12 cellular contexts compared by ENCODE assay signal in the genomic region with DNA sequence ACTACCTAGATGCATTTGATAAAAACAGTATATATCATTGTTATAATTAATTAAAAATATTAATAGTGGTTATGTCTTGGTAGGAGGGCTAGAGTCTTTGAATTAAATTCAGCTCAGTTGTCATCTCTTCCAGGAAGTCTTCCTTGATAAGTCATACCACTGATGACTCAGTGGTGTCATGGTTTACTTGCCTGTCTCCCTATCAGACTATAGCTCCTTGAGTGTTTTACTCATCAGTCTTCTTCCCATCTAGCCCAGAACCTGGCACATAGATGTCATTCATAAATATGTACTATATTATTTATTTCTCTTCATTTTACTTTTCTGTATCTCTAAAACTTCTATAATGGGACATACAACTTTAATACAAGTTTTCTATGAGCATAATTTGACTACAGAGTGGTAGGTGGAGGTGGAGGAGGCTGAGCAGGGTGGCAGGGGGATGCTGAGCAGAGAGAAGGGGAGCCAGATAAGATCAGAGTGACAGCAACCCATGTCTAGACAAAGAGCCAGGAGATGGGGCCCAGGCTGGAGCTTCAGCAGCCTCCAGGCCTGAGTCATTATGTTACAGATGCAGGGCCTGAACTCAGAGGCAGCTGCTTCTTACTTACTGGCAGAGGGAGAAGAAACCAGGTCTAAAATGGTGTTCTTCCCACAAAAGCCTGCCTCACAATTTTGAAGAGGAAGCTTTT.
DNase-seq lines count a peak whose midpoint lies in the region; ATAC-seq and TF ChIP-seq lines count a peak whose summit lies in the region.
"Had no signal": no experiment of that assay in that cellular context is flagged by ENCODE, and none has a peak within 500 bp of the region (broad histone marks: within the 10 kb centered on the region; RNA-seq: fewer than 3 reads in every experiment).

No MANE protein-coding gene starts in this region.

- H3K4me3 ChIP-seq in fibroblast of lung (replicated peaks in 1 of 4; ENCODE audit: control extremely low read depth in 1 of 4, insufficient read depth in 1 of 4, low read depth in 3 of 4, low read length in 4 of 4): no peak overlapping the region
- H3K4me3 ChIP-seq: right atrium auricular region had no signal

- TF ChIP-seq CTCF in fibroblast of lung (conservative IDR thresholded peaks at IDR 0.05 in 1 of 2, IDR thresholded peaks at IDR 0.05 in 1 of 2; ENCODE audit: low read depth in 1 of 2, low read length in 2 of 2): no peak

- no peaks in the 10 kb centered on the region for H3K27me3 Mint-ChIP-seq in activated CD4-positive, alpha-beta memory T cell treated with anti-CD3 and anti-CD28 coated beads, Interleukin-2, amount 10 ng/mL, durations not matched to agents 7 days and 5 days
- no peaks in the 10 kb centered on the region for H3K27me3 Mint-ChIP-seq in naive thymus-derived CD8-positive, alpha-beta T cell

- peaks cover 42% of the 10 kb centered on the region for H3K4me1 Mint-ChIP-seq in activated CD4-positive, alpha-beta memory T cell treated with anti-CD3 and anti-CD28 coated beads, Interleukin-2, amount 10 ng/mL, durations not matched to agents 7 days and 5 days
- H3K4me1 Mint-ChIP-seq in naive thymus-derived CD8-positive, alpha-beta T cell: peaks cover 0 to 3% (median under 1%) of the 10 kb centered on the region in 4 donors

- POLR2A ChIA-PET in activated CD4-positive, alpha-beta memory T cell treated with anti-CD3 and anti-CD28 coated beads, Interleukin-2, amount 10 ng/mL, durations not matched to agents 7 days and 5 days (lab: Charles Lee): interaction anchor here (1.1 kb wide), 1 partner anchor 38 kb away, joined by 3 read pairs; no protein-coding TSS in a partner anchor
- POLR2A ChIA-PET in naive thymus-derived CD8-positive, alpha-beta T cell (lab: Charles Lee): no interaction called here

- no peak for ATAC-seq in naive thymus-derived CD8-positive, alpha-beta T cell
- ATAC-seq in GM18870 (IDR thresholded peaks at IDR 0.05; ENCODE audit: unreplicated experiment) (no peak), GM18519 (IDR thresholded peaks at IDR 0.05; ENCODE audit: low FRiP score, unreplicated experiment) (no peak)

- H3K4me2 ChIP-seq in fibroblast of lung (ENCODE audit: extremely low read depth, insufficient read depth, low read length): no peak overlapping the region

- H3K4me1 ChIP-seq in fibroblast of lung (ENCODE audit: control insufficient read depth, extremely low read depth, insufficient read depth, low read length): peaks cover 8% of the 10 kb centered on the region

- no peaks in the 10 kb centered on the region for H3K27me3 ChIP-seq in fibroblast of lung (ENCODE audit: control insufficient read depth, insufficient read depth, low read length)
- H3K27me3 ChIP-seq: right atrium auricular region had no signal

- H3K36me3 ChIP-seq in fibroblast of lung (ENCODE audit: control insufficient read depth, insufficient read depth, low read length): no peaks in the 10 kb centered on the region
- H3K36me3 ChIP-seq: right atrium auricular region had no signal

- no peak overlapping the region for H2AFZ ChIP-seq in fibroblast of lung (ENCODE audit: low read length)

- peak; percentile 74 for DNase-seq in activated CD4-positive, alpha-beta T cell treated with anti-CD3 and anti-CD28 coated beads for 48 hours
- no peak for DNase-seq in activated CD4-positive, alpha-beta T cell treated with anti-CD3 and anti-CD28 coated beads, Interleukin-2, amount 50 U/mL, for 4 hours
- DNase-seq in activated CD4-positive, alpha-beta memory T cell treated with anti-CD3 and anti-CD28 coated beads, Interleukin-2, amount 10 ng/mL, durations not matched to agents 7 days and 5 days: peak; percentile 28
- DNase-seq in fibroblast of lung (ENCODE audit: low read depth in 2 of 2): peak; percentile 29 to 80
- peak; percentile 44 for DNase-seq in stimulated activated CD4-positive, alpha-beta T cell treated with anti-CD3 and anti-CD28 coated beads, Interleukin-4, amount 100 ng/mL, for 24 hours
- DNase-seq in naive thymus-derived CD8-positive, alpha-beta T cell: no peak
- DNase-seq: activated gamma-delta T cell, left cardiac atrium, NCI-H2029 had no signal

- no peaks in the 10 kb centered on the region for H3K79me2 ChIP-seq in fibroblast of lung (ENCODE audit: control insufficient read depth, insufficient read depth, low read length)

- CTCF ChIA-PET in activated CD4-positive, alpha-beta memory T cell treated with anti-CD3 and anti-CD28 coated beads, Interleukin-2, amount 10 ng/mL, durations not matched to agents 7 days and 5 days (lab: Charles Lee): interaction anchor here (0.8 to 1.2 kb wide), 2 partner anchors 27 to 142 kb away, joined by 3 read pairs; no protein-coding TSS in a partner anchor

- no peak overlapping the region for H3K9ac ChIP-seq in fibroblast of lung (ENCODE audit: insufficient read depth, low read length)

- peak overlapping the region; percentile 30 for H3K27ac ChIP-seq in fibroblast of lung (ENCODE audit: insufficient read depth, low read length)
- H3K27ac ChIP-seq: right atrium auricular region had no signal

- H3K9me3 Mint-ChIP-seq in activated CD4-positive, alpha-beta memory T cell treated with anti-CD3 and anti-CD28 coated beads, Interleukin-2, amount 10 ng/mL, durations not matched to agents 7 days and 5 days: no peaks in the 10 kb centered on the region
- H3K9me3 Mint-ChIP-seq in naive thymus-derived CD8-positive, alpha-beta T cell: no peaks in the 10 kb centered on the region

- H4K20me1 ChIP-seq in fibroblast of lung (ENCODE audit: control insufficient read depth, extremely low read depth, insufficient read depth, low read length): no peaks in the 10 kb centered on the region

- no peak overlapping the region for H3K4me3 Mint-ChIP-seq in activated CD4-positive, alpha-beta memory T cell treated with anti-CD3 and anti-CD28 coated beads, Interleukin-2, amount 10 ng/mL, durations not matched to agents 7 days and 5 days
- no peak overlapping the region for H3K4me3 Mint-ChIP-seq in naive thymus-derived CD8-positive, alpha-beta T cell

- H3K36me3 Mint-ChIP-seq in activated CD4-positive, alpha-beta memory T cell treated with anti-CD3 and anti-CD28 coated beads, Interleukin-2, amount 10 ng/mL, durations not matched to agents 7 days and 5 days (ENCODE audit: low read depth): peaks cover 4% of the 10 kb centered on the region
- peaks cover 0 to 50% (median 8%) of the 10 kb centered on the region in 3 donors for H3K36me3 Mint-ChIP-seq in naive thymus-derived CD8-positive, alpha-beta T cell

- H3K27ac Mint-ChIP-seq in activated CD4-positive, alpha-beta memory T cell treated with anti-CD3 and anti-CD28 coated beads, Interleukin-2, amount 10 ng/mL, durations not matched to agents 7 days and 5 days: peak overlapping the region; percentile 75
- H3K27ac Mint-ChIP-seq in naive thymus-derived CD8-positive, alpha-beta T cell: peak overlapping the region in 1 of 10 donors; percentile 81

- H3K9me3 ChIP-seq in fibroblast of lung (ENCODE audit: control insufficient read depth, insufficient read depth, low read depth, low read length): no peaks in the 10 kb centered on the region
- H3K9me3 ChIP-seq: right atrium auricular region had no signal

Comparison
In these comparisons a context has a peak if more than half of its experiments do, and no peak if none do; other contexts are left out.
1. DNase-seq: peak in activated CD4-positive, alpha-beta T cell treated with anti-CD3 and anti-CD28 coated beads for 48 hours (single experiment), activated CD4-positive, alpha-beta memory T cell treated with anti-CD3 and anti-CD28 coated beads, Interleukin-2, amount 10 ng/mL, durations not matched to agents 7 days and 5 days (single experiment), fibroblast of lung (2 of 2) and stimulated activated CD4-positive, alpha-beta T cell treated with anti-CD3 and anti-CD28 coated beads, Interleukin-4, amount 100 ng/mL, for 24 hours (single experiment); none in activated CD4-positive, alpha-beta T cell treated with anti-CD3 and anti-CD28 coated beads, Interleukin-2, amount 50 U/mL, for 4 hours (0 of 2) and naive thymus-derived CD8-positive, alpha-beta T cell (0 of 10).